10 cellular contexts compared by ENCODE assay signal in the genomic region with DNA sequence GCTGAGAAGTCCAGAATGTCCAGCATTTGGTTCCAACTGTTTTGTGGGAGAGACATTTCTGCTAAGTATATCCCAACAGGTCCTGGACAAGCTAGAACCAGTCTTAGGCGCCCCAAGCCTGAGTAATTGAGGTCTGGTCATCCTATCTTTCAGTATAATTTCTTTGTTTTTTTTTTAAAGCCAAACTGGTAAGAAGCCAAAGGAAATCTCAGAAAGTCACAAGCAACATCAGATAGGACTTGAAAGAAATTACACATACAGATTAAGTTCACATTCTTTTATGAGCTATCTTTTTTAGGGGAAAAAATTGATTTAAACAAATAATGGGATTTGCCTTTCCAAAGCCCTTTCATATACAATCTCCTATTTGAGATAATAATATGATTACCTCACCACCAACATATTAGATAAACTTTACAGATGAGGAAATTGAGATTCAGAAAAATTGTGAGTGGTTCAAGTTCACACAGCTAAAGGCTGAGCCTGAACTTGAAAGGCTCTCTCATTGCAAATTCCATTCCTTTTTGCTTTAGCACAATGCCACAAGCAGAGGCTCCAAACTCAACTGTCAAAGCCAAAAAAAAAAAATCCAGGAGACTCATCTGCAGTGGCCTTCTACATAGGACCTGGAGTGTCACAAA. TPM values are rescaled to one million over a fixed set of nuclear protein-coding genes. Genes with fewer than 3 reads are reported as not detected.
DNase-seq lines count a peak whose midpoint lies in the region; ATAC-seq and TF ChIP-seq lines count a peak whose summit lies in the region.
"Had no signal": no experiment of that assay in that cellular context is flagged by ENCODE, and none has a peak within 500 bp of the region (broad histone marks: within the 10 kb centered on the region; RNA-seq: fewer than 3 reads in every experiment).

No MANE protein-coding gene starts in this region.

- H3K9ac ChIP-seq in mucosa of stomach (ENCODE audit: low read length) = peak overlapping the region; percentile 44

- 41 to 47% methylated on average over 1 of the region's 1 CpG for whole genome bisulfite sequencing in esophagus, 2 donors

- H3K27ac ChIP-seq in RWPE2 (ENCODE audit: poor library complexity, severe bottlenecking) (peak overlapping the region; percentile 94), esophagus (ENCODE audit: low read depth in 2 of 2, low read length in 1 of 2) (peak overlapping the region; percentile 74 to 79)

- H3K36me3 ChIP-seq in RWPE2 (ENCODE audit: low read depth) = peaks cover 36% of the 10 kb centered on the region
- H3K36me3 ChIP-seq in esophagus (ENCODE audit: control insufficient read depth in 2 of 2, insufficient read depth in 2 of 2, low read length in 1 of 2) = peaks cover 1 to 3% of the 10 kb centered on the region in 2 donors
- H3K36me3 ChIP-seq in mucosa of stomach (ENCODE audit: control insufficient read depth, insufficient read depth, low read length) = no peaks in the 10 kb centered on the region

- H3K4me1 ChIP-seq in RWPE2 (ENCODE audit: insufficient read depth, poor library complexity, severe bottlenecking) (peaks cover 87% of the 10 kb centered on the region), esophagus (ENCODE audit: control insufficient read depth in 2 of 2, insufficient read depth in 2 of 2, low read length in 1 of 2) (peaks cover 0 to 14% of the 10 kb centered on the region in 2 donors), mucosa of stomach (ENCODE audit: control insufficient read depth, insufficient read depth, low read length) (peaks cover 75% of the 10 kb centered on the region)

- DNase-seq in RWPE2 (ENCODE audit: low spot score) (no peak), ureter (ENCODE audit: low spot score) (peak; percentile 43), middle frontal gyrus (ENCODE audit: extremely low spot score, low spot score) (no peak), sciatic nerve (ENCODE audit: low spot score) (no peak)
- DNase-seq: central memory CD4-positive, alpha-beta T cell; naive thymus-derived CD8-positive, alpha-beta T cell; NCI-H2081 treated with DMSO at 0.1 percent for 48 hours had no signal

- no peaks in the 10 kb centered on the region for H3K9me3 ChIP-seq in RWPE2 (ENCODE audit: severe bottlenecking)
- H3K9me3 ChIP-seq in esophagus (ENCODE audit: control insufficient read depth in 2 of 2, insufficient read depth in 1 of 2, low read depth in 1 of 2, low read length in 1 of 2) = no peaks in the 10 kb centered on the region
- no peaks in the 10 kb centered on the region for H3K9me3 ChIP-seq in mucosa of stomach (ENCODE audit: control insufficient read depth, low read length)

- no peak overlapping the region for H3K4me3 ChIP-seq in RWPE2 (ENCODE audit: severe bottlenecking)
- no peak overlapping the region for H3K4me3 ChIP-seq in esophagus (ENCODE audit: low read depth in 1 of 2, low read length in 2 of 2)
- no peak overlapping the region for H3K4me3 ChIP-seq in mucosa of stomach (ENCODE audit: low read length)

- ATAC-seq in RWPE2 (ENCODE audit: low read depth) (peak; percentile 60), HG03439 (IDR thresholded peaks at IDR 0.05; ENCODE audit: unreplicated experiment) (no peak), sciatic nerve (no peak)
- ATAC-seq: naive thymus-derived CD8-positive, alpha-beta T cell had no signal

- intact Hi-C loops in sciatic nerve (cut with DNase I) = no loop called here

- H3K27me3 ChIP-seq in RWPE2 (ENCODE audit: insufficient read depth, poor library complexity, severe bottlenecking) (no peaks in the 10 kb centered on the region), esophagus (ENCODE audit: control insufficient read depth in 1 of 2, insufficient read depth in 2 of 2, low read length in 2 of 2) (no peaks in the 10 kb centered on the region), mucosa of stomach (ENCODE audit: control insufficient read depth, insufficient read depth, low read length) (no peaks in the 10 kb centered on the region)

- TF ChIP-seq CTCF in RWPE2 (IDR thresholded peaks at IDR 0.05; ENCODE audit: poor library complexity, severe bottlenecking) = no peak

RNA-seq across cellular contexts. Expression of gene PDLIM1, which starts 15.0 kb away (rescaled TPM):
- polyA plus RNA-seq in esophagus = 100 to 1,000 TPM in 1 of 2 donors, 10 to 100 TPM in 1; 79.9 to 117 TPM
- 405 TPM for total RNA-seq in ureter
- 138 TPM for total RNA-seq in sciatic nerve
